Comparison of ENCODE assay signal across 8 cellular contexts in the genomic region with DNA sequence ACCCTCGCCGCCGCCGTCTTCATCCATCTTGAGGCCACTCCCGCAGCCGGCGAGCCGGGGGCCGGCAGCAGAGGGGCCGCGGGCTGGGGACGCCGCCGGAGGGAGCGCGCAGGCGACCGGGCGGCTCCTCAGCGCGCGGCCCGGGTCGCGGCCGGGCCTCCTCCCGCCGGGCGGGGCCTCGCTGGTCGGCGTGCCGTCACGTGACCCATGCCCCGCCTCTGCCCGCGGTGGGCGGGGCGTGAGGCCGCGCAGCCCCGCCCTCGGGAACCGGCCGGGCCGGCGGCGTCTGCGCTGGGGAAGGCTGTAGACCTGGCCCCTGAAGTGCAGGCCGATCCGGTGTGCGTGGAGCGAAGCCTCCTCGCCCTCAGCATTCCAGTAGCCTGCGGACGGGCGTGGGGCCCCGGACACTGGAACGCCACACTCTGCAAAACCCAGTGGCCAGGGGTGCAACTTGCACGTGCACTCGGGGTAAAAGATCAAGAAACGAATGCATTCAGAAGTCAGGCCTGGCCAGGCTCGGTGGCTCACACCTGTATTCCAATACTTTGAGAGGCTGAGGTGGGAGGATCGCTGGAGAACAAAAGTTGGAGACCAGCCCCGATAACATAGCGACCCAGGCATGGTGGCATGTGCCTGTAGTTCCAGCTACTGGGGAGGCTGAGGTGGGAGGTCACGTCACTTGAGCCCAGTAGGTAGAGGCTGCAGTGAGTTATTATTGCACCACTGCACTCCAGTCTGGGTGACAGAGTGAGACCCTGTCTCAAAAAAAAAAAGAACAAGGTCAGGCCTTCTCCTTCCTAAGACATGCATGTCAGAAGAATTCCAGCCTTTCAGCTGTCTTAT. TPM values are rescaled to one million over a fixed set of nuclear protein-coding genes. Genes with fewer than 3 reads are reported as not detected.
DNase-seq lines count a peak whose midpoint lies in the region; ATAC-seq and TF ChIP-seq lines count a peak whose summit lies in the region.

A gene with protein sequence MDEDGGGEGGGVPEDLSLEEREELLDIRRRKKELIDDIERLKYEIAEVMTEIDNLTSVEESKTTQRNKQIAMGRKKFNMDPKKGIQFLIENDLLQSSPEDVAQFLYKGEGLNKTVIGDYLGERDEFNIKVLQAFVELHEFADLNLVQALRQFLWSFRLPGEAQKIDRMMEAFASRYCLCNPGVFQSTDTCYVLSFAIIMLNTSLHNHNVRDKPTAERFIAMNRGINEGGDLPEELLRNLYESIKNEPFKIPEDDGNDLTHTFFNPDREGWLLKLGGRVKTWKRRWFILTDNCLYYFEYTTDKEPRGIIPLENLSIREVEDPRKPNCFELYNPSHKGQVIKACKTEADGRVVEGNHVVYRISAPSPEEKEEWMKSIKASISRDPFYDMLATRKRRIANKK (minus strand): TSS at position 144 of the 843 bp plus-strand sequence. CDS start 117 bp downstream, at position 27.

- H3K27ac Mint-ChIP-seq in activated naive CD4-positive, alpha-beta T cell treated with anti-CD3 and anti-CD28 coated beads, Interleukin-2, amount 50 U/mL, for 24 hours, result no peak within 1 kb of the TSS

- no peaks in the 10 kb centered on the region for H3K9me3 Mint-ChIP-seq in activated naive CD4-positive, alpha-beta T cell treated with anti-CD3 and anti-CD28 coated beads, Interleukin-2, amount 50 U/mL, for 24 hours

- TF ChIP-seq EP300 in suprapubic skin (IDR thresholded peaks at IDR 0.05), result no peak

- H4K20me1 ChIP-seq in DND-41 (ENCODE audit: insufficient read depth, low read length), result peaks cover 4% of the 10 kb centered on the region; the same call in 1 of the 2 replicates

- H3K4me1 Mint-ChIP-seq in activated naive CD4-positive, alpha-beta T cell treated with anti-CD3 and anti-CD28 coated beads, Interleukin-2, amount 50 U/mL, for 24 hours, result peaks cover 26% of the 10 kb centered on the region

- no peaks in the 10 kb centered on the region for H3K36me3 Mint-ChIP-seq in activated naive CD4-positive, alpha-beta T cell treated with anti-CD3 and anti-CD28 coated beads, Interleukin-2, amount 50 U/mL, for 24 hours

- peak within 1 kb of the TSS; percentile 84 for H3K4me2 ChIP-seq in DND-41 (ENCODE audit: insufficient read depth, low read length)

- peaks cover 19% of the 10 kb centered on the region for H3K27me3 ChIP-seq in DND-41 (ENCODE audit: insufficient read depth, low read length, poor library complexity)
- no peaks in the 10 kb centered on the region for H3K27me3 ChIP-seq in suprapubic skin

- H3K4me3 Mint-ChIP-seq in activated naive CD4-positive, alpha-beta T cell treated with anti-CD3 and anti-CD28 coated beads, Interleukin-2, amount 50 U/mL, for 24 hours, result peak within 1 kb of the TSS; percentile 91

- peak; percentile 75 for DNase-seq in DND-41
- DNase-seq in KBM-7, result peak; percentile 87
- no peak for DNase-seq in SK-N-MC (ENCODE audit: low read depth, low spot score)
- DNase-seq in glomerular visceral epithelial cell (ENCODE audit: extremely low spot score), result peak; percentile 84
- DNase-seq in omental fat pad (ENCODE audit: low spot score), result peak; percentile 37
- DNase-seq in suprapubic skin (ENCODE audit: low spot score in 2 of 2), result peak; percentile 75 to 81

- ATAC-seq in DND-41 (ENCODE audit: insufficient read depth, low read depth) (peak; percentile 88), GM21576 (IDR thresholded peaks at IDR 0.05; ENCODE audit: unreplicated experiment) (peak; percentile 75), omental fat pad (ENCODE audit: low FRiP score) (peak; percentile 92)

- in situ Hi-C loops in KBM-7 (cut with MboI; ENCODE audit: low pct_unique_long_range_greater_than_20kb, low sequenced_read_pairs), result no loop called here

- H3K27ac ChIP-seq in DND-41 (ENCODE audit: low read length) (peak within 1 kb of the TSS; percentile 20; the same call in 1 of the 2 replicates), SK-N-MC (no peak within 1 kb of the TSS), suprapubic skin (peak within 1 kb of the TSS; percentile 88)

- H3K36me3 ChIP-seq in DND-41 (ENCODE audit: insufficient read depth, low read length) (no peaks in the 10 kb centered on the region), SK-N-MC (ENCODE audit: insufficient read depth, low read length) (no peaks in the 10 kb centered on the region), suprapubic skin (no peaks in the 10 kb centered on the region)

- no peaks in the 10 kb centered on the region for H3K9me3 ChIP-seq in DND-41 (ENCODE audit: insufficient read depth, low read length, severe bottlenecking)
- H3K9me3 ChIP-seq in SK-N-MC (ENCODE audit: low read depth, low read length), result no peaks in the 10 kb centered on the region
- no peaks in the 10 kb centered on the region for H3K9me3 ChIP-seq in suprapubic skin

- no peaks in the 10 kb centered on the region for H3K79me2 ChIP-seq in DND-41 (ENCODE audit: insufficient read depth, low read length)

- H3K4me1 ChIP-seq in DND-41 (ENCODE audit: insufficient read depth, low read length) (peaks cover 21% of the 10 kb centered on the region), suprapubic skin (peaks cover 37% of the 10 kb centered on the region)

- H2AFZ ChIP-seq in DND-41 (ENCODE audit: low read depth, low read length), result peak within 1 kb of the TSS; percentile 97

- H3K27me3 Mint-ChIP-seq in activated naive CD4-positive, alpha-beta T cell treated with anti-CD3 and anti-CD28 coated beads, Interleukin-2, amount 50 U/mL, for 24 hours, result peaks cover 4% of the 10 kb centered on the region

- WGBS in suprapubic skin, result 30% methylated on average over 13 of the region's 67 CpGs

- TF ChIP-seq CTCF in DND-41 (IDR thresholded peaks at IDR 0.05; ENCODE audit: borderline replicate concordance, extremely low read depth, low read length, poor library complexity, severe bottlenecking) (no peak), omental fat pad (IDR thresholded peaks at IDR 0.05) (no peak), suprapubic skin (IDR thresholded peaks at IDR 0.05) (no peak)

- H3K9ac ChIP-seq in DND-41 (ENCODE audit: low read depth, low read length), result peak within 1 kb of the TSS; percentile 63
- peak within 1 kb of the TSS; percentile 69 for H3K9ac ChIP-seq in SK-N-MC (ENCODE audit: insufficient read length)

- TF ChIP-seq POLR2A in suprapubic skin (IDR thresholded peaks at IDR 0.05), result peak; percentile 67 to 86

- H3K4me3 ChIP-seq in DND-41 (ENCODE audit: low read depth in 1 of 2, low read length in 2 of 2) (peak within 1 kb of the TSS; percentile 53 to 78; a peak in 3 of 4 replicates), SK-N-MC (peak within 1 kb of the TSS; percentile 88), suprapubic skin (peak within 1 kb of the TSS; percentile 98)

RNA-seq across cellular contexts. Expression of the gene that starts here (rescaled TPM):
- 10 to 100 TPM; 34.2 to 87.0 (median 60.2) TPM for total RNA-seq in omental fat pad
- total RNA-seq in suprapubic skin, result 10 to 100 TPM; 29.8 to 55.7 (median 46.8) TPM
